In genomic region chr13:112131740-112132113, GRCh38 we compare ENCODE assay signal across 1 cellular context.
TF ChIP-seq lines count a peak whose summit lies in the region.

No MANE protein-coding gene starts in this region.

TF ChIP-seq in GM23338, 12 proteins besides CTCF, POLR2A, EP300 and RAD21 (continued from another document):
- TF ChIP-seq, protein P1, sequence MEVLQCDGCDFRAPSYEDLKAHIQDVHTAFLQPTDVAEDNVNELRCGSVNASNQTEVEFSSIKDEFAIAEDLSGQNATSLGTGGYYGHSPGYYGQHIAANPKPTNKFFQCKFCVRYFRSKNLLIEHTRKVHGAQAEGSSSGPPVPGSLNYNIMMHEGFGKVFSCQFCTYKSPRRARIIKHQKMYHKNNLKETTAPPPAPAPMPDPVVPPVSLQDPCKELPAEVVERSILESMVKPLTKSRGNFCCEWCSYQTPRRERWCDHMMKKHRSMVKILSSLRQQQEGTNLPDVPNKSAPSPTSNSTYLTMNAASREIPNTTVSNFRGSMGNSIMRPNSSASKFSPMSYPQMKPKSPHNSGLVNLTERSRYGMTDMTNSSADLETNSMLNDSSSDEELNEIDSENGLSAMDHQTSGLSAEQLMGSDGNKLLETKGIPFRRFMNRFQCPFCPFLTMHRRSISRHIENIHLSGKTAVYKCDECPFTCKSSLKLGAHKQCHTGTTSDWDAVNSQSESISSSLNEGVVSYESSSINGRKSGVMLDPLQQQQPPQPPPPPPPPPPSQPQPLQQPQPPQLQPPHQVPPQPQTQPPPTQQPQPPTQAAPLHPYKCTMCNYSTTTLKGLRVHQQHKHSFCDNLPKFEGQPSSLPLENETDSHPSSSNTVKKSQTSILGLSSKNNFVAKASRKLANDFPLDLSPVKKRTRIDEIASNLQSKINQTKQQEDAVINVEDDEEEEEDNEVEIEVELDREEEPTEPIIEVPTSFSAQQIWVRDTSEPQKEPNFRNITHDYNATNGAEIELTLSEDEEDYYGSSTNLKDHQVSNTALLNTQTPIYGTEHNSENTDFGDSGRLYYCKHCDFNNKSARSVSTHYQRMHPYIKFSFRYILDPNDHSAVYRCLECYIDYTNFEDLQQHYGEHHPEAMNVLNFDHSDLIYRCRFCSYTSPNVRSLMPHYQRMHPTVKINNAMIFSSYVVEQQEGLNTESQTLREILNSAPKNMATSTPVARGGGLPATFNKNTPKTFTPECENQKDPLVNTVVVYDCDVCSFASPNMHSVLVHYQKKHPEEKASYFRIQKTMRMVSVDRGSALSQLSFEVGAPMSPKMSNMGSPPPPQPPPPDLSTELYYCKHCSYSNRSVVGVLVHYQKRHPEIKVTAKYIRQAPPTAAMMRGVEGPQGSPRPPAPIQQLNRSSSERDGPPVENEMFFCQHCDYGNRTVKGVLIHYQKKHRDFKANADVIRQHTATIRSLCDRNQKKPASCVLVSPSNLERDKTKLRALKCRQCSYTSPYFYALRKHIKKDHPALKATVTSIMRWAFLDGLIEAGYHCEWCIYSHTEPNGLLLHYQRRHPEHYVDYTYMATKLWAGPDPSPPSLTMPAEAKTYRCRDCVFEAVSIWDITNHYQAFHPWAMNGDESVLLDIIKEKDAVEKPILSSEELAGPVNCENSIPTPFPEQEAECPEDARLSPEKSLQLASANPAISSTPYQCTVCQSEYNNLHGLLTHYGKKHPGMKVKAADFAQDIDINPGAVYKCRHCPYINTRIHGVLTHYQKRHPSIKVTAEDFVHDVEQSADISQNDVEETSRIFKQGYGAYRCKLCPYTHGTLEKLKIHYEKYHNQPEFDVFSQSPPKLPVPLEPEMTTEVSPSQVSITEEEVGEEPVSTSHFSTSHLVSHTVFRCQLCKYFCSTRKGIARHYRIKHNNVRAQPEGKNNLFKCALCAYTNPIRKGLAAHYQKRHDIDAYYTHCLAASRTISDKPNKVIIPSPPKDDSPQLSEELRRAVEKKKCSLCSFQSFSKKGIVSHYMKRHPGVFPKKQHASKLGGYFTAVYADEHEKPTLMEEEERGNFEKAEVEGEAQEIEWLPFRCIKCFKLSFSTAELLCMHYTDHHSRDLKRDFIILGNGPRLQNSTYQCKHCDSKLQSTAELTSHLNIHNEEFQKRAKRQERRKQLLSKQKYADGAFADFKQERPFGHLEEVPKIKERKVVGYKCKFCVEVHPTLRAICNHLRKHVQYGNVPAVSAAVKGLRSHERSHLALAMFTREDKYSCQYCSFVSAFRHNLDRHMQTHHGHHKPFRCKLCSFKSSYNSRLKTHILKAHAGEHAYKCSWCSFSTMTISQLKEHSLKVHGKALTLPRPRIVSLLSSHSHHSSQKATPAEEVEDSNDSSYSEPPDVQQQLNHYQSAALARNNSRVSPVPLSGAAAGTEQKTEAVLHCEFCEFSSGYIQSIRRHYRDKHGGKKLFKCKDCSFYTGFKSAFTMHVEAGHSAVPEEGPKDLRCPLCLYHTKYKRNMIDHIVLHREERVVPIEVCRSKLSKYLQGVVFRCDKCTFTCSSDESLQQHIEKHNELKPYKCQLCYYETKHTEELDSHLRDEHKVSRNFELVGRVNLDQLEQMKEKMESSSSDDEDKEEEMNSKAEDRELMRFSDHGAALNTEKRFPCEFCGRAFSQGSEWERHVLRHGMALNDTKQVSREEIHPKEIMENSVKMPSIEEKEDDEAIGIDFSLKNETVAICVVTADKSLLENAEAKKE (CRISPR knock-in tag; IDR thresholded peaks at IDR 0.05) = no peak
- TF ChIP-seq ZNF331 (CRISPR knock-in tag; IDR thresholded peaks at IDR 0.05; ENCODE audit: low read depth) (no peak), ETS1 (IDR thresholded peaks at IDR 0.05) (no peak), EZH2 (IDR thresholded peaks at IDR 0.05; ENCODE audit: low read depth, unreplicated experiment) (no peak), STAT1 (IDR thresholded peaks at IDR 0.05; ENCODE audit: unreplicated experiment) (no peak), NANOG (IDR thresholded peaks at IDR 0.05; ENCODE audit: borderline replicate concordance) (no peak)
